ENCODE assay signal across 1 cellular context in genomic region chr16:85523602-85524364, GRCh38.
TF ChIP-seq lines count a peak whose summit lies in the region.

No MANE protein-coding gene starts in this region.

TF ChIP-seq in GM12878, 131 proteins besides CTCF, POLR2A, EP300 and RAD21 (continued from another document):
- TF ChIP-seq, protein P1, sequence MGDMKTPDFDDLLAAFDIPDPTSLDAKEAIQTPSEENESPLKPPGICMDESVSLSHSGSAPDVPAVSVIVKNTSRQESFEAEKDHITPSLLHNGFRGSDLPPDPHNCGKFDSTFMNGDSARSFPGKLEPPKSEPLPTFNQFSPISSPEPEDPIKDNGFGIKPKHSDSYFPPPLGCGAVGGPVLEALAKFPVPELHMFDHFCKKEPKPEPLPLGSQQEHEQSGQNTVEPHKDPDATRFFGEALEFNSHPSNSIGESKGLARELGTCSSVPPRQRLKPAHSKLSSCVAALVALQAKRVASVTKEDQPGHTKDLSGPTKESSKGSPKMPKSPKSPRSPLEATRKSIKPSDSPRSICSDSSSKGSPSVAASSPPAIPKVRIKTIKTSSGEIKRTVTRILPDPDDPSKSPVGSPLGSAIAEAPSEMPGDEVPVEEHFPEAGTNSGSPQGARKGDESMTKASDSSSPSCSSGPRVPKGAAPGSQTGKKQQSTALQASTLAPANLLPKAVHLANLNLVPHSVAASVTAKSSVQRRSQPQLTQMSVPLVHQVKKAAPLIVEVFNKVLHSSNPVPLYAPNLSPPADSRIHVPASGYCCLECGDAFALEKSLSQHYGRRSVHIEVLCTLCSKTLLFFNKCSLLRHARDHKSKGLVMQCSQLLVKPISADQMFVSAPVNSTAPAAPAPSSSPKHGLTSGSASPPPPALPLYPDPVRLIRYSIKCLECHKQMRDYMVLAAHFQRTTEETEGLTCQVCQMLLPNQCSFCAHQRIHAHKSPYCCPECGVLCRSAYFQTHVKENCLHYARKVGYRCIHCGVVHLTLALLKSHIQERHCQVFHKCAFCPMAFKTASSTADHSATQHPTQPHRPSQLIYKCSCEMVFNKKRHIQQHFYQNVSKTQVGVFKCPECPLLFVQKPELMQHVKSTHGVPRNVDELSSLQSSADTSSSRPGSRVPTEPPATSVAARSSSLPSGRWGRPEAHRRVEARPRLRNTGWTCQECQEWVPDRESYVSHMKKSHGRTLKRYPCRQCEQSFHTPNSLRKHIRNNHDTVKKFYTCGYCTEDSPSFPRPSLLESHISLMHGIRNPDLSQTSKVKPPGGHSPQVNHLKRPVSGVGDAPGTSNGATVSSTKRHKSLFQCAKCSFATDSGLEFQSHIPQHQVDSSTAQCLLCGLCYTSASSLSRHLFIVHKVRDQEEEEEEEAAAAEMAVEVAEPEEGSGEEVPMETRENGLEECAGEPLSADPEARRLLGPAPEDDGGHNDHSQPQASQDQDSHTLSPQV (IDR thresholded peaks at IDR 0.05): no peak
- no peak for TF ChIP-seq CBX5 (IDR thresholded peaks at IDR 0.05; ENCODE audit: low read depth)
- TF ChIP-seq SIN3A (IDR thresholded peaks at IDR 0.05; ENCODE audit: low read depth, low read length): no peak
- no peak for TF ChIP-seq BMI1 (IDR thresholded peaks at IDR 0.05; ENCODE audit: borderline replicate concordance)
- TF ChIP-seq NR2C2 (IDR thresholded peaks at IDR 0.05; ENCODE audit: borderline replicate concordance, control insufficient read depth, insufficient read length, low read depth): no peak
- TF ChIP-seq, protein P2, sequence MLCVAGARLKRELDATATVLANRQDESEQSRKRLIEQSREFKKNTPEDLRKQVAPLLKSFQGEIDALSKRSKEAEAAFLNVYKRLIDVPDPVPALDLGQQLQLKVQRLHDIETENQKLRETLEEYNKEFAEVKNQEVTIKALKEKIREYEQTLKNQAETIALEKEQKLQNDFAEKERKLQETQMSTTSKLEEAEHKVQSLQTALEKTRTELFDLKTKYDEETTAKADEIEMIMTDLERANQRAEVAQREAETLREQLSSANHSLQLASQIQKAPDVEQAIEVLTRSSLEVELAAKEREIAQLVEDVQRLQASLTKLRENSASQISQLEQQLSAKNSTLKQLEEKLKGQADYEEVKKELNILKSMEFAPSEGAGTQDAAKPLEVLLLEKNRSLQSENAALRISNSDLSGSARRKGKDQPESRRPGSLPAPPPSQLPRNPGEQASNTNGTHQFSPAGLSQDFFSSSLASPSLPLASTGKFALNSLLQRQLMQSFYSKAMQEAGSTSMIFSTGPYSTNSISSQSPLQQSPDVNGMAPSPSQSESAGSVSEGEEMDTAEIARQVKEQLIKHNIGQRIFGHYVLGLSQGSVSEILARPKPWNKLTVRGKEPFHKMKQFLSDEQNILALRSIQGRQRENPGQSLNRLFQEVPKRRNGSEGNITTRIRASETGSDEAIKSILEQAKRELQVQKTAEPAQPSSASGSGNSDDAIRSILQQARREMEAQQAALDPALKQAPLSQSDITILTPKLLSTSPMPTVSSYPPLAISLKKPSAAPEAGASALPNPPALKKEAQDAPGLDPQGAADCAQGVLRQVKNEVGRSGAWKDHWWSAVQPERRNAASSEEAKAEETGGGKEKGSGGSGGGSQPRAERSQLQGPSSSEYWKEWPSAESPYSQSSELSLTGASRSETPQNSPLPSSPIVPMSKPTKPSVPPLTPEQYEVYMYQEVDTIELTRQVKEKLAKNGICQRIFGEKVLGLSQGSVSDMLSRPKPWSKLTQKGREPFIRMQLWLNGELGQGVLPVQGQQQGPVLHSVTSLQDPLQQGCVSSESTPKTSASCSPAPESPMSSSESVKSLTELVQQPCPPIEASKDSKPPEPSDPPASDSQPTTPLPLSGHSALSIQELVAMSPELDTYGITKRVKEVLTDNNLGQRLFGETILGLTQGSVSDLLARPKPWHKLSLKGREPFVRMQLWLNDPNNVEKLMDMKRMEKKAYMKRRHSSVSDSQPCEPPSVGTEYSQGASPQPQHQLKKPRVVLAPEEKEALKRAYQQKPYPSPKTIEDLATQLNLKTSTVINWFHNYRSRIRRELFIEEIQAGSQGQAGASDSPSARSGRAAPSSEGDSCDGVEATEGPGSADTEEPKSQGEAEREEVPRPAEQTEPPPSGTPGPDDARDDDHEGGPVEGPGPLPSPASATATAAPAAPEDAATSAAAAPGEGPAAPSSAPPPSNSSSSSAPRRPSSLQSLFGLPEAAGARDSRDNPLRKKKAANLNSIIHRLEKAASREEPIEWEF (IDR thresholded peaks at IDR 0.05; ENCODE audit: insufficient replicate concordance, low read depth, low read length): no peak
- no peak for TF ChIP-seq SMARCA5 (IDR thresholded peaks at IDR 0.05)
- TF ChIP-seq POLR2AphosphoS2 (IDR thresholded peaks at IDR 0.05; ENCODE audit: low read depth, low read length): no peak
- no peak for TF ChIP-seq CREM (IDR thresholded peaks at IDR 0.05; ENCODE audit: low read depth)
- no peak for TF ChIP-seq RFX5 (IDR thresholded peaks at IDR 0.05; ENCODE audit: low read depth, low read length)
- no peak for TF ChIP-seq ZZZ3 (IDR thresholded peaks at IDR 0.05; ENCODE audit: control insufficient read depth, insufficient read length, low read depth)
- TF ChIP-seq RCOR1 (conservative IDR thresholded peaks at IDR 0.05; ENCODE audit: low read depth, low read length): no peak
